Comparison of ENCODE assay signal across 13 cellular contexts in genomic region chr18:39675358-39675757, GRCh38.
A peak's percentile ranks its signal among the peaks of the same experiment; 100 is the strongest.
DNase-seq lines count a peak whose midpoint lies in the region; TF ChIP-seq lines count a peak whose summit lies in the region.
"Had no signal": no experiment of that assay in that cellular context is flagged by ENCODE, and none has a peak within 500 bp of the region (broad histone marks: within the 10 kb centered on the region; RNA-seq: fewer than 3 reads in every experiment).

No MANE protein-coding gene starts in this region.

- H3K27ac ChIP-seq in fibroblast of lung (ENCODE audit: insufficient read depth, low read length), result no peak overlapping the region
- peak overlapping the region; percentile 62 for H3K27ac ChIP-seq in osteoblast (ENCODE audit: low read depth, low read length)

- H3K4me3 ChIP-seq in fibroblast of lung (replicated peaks in 1 of 4; ENCODE audit: control extremely low read depth in 1 of 4, insufficient read depth in 1 of 4, low read depth in 3 of 4, low read length in 4 of 4) (no peak overlapping the region), osteoblast (ENCODE audit: insufficient read depth, low read length) (no peak overlapping the region)

- TF ChIP-seq CTCF in fibroblast of lung (conservative IDR thresholded peaks at IDR 0.05 in 1 of 2, IDR thresholded peaks at IDR 0.05 in 1 of 2; ENCODE audit: low read depth in 1 of 2, low read length in 2 of 2), result no peak
- no peak for TF ChIP-seq CTCF in osteoblast (IDR thresholded peaks at IDR 0.05; ENCODE audit: extremely low read depth, low read depth, low read length)

- H3K36me3 ChIP-seq in fibroblast of lung (ENCODE audit: control insufficient read depth, insufficient read depth, low read length) (no peaks in the 10 kb centered on the region), osteoblast (ENCODE audit: insufficient read depth, low read length) (no peaks in the 10 kb centered on the region)

- H3K4me1 ChIP-seq in fibroblast of lung (ENCODE audit: control insufficient read depth, extremely low read depth, insufficient read depth, low read length), result no peaks in the 10 kb centered on the region
- no peaks in the 10 kb centered on the region for H3K4me1 ChIP-seq in osteoblast (ENCODE audit: insufficient read depth, low read length)

- DNase-seq in CD1c-positive myeloid dendritic cell (ENCODE audit: extremely low spot score), result peak; percentile 68
- DNase-seq in LHCN-M2 (ENCODE audit: low read depth), result peak; percentile 48
- DNase-seq in fibroblast of lung (ENCODE audit: low read depth in 2 of 2), result peak; percentile 63 to 79
- DNase-seq in osteoblast (ENCODE audit: insufficient read length, low spot score, missing footprints), result peak; percentile 31
- DNase-seq in central memory CD4-positive, alpha-beta T cell, result no peak
- DNase-seq in NCI-H1930 (lab: John Stamatoyannopoulos, UW), result no peak
- DNase-seq in stimulated activated CD4-positive, alpha-beta T cell treated with anti-CD3 and anti-CD28 coated beads, Interleukin-15, amount 100 ng/mL, for 24 hours, result no peak
- no peak for DNase-seq in effector CD4-positive, alpha-beta T cell
- DNase-seq: activated CD4-positive, alpha-beta memory T cell treated with anti-CD3 and anti-CD28 coated beads, Interleukin-2, amount 10 ng/mL, durations not matched to agents 7 days and 5 days; activated effector memory CD4-positive, alpha-beta T cell treated with Interleukin-2 at 50 U/mL for 16 hours; NCI-H1048; stimulated activated CD4-positive, alpha-beta T cell treated with anti-CD3 and anti-CD28 coated beads, Interleukin-4, amount 100 ng/mL, for 24 hours; T-helper 9 cell had no signal

- H3K4me2 ChIP-seq in fibroblast of lung (ENCODE audit: extremely low read depth, insufficient read depth, low read length) (no peak overlapping the region), osteoblast (ENCODE audit: insufficient read depth, low read length) (peak overlapping the region; percentile 57)

- H3K27me3 ChIP-seq in fibroblast of lung (ENCODE audit: control insufficient read depth, insufficient read depth, low read length) (no peaks in the 10 kb centered on the region), osteoblast (ENCODE audit: insufficient read depth, low read length) (no peaks in the 10 kb centered on the region)

- no peak overlapping the region for H2AFZ ChIP-seq in fibroblast of lung (ENCODE audit: low read length)
- peak overlapping the region; percentile 74 for H2AFZ ChIP-seq in osteoblast (ENCODE audit: low read length)

- H3K79me2 ChIP-seq in fibroblast of lung (ENCODE audit: control insufficient read depth, insufficient read depth, low read length) (no peaks in the 10 kb centered on the region), osteoblast (ENCODE audit: insufficient read depth, low read length) (no peaks in the 10 kb centered on the region)

- no peak overlapping the region for H3K9ac ChIP-seq in fibroblast of lung (ENCODE audit: insufficient read depth, low read length)

- H3K9me3 ChIP-seq in fibroblast of lung (ENCODE audit: control insufficient read depth, insufficient read depth, low read depth, low read length), result no peaks in the 10 kb centered on the region
- H3K9me3 ChIP-seq in osteoblast (ENCODE audit: low read depth, low read length), result no peaks in the 10 kb centered on the region

- H4K20me1 ChIP-seq in fibroblast of lung (ENCODE audit: control insufficient read depth, extremely low read depth, insufficient read depth, low read length) (no peaks in the 10 kb centered on the region), osteoblast (ENCODE audit: insufficient read depth, low read length) (no peaks in the 10 kb centered on the region)

Comparison
In these comparisons a context has a peak if more than half of its experiments do, and no peak if none do; other contexts are left out.
1. DNase-seq: peak in CD1c-positive myeloid dendritic cell (single experiment), LHCN-M2 (single experiment), fibroblast of lung (2 of 2) and osteoblast (single experiment); none in central memory CD4-positive, alpha-beta T cell (single experiment), NCI-H1930 (0 of 2), stimulated activated CD4-positive, alpha-beta T cell treated with anti-CD3 and anti-CD28 coated beads, Interleukin-15, amount 100 ng/mL, for 24 hours (single experiment) and effector CD4-positive, alpha-beta T cell (single experiment).